In the genomic region with DNA sequence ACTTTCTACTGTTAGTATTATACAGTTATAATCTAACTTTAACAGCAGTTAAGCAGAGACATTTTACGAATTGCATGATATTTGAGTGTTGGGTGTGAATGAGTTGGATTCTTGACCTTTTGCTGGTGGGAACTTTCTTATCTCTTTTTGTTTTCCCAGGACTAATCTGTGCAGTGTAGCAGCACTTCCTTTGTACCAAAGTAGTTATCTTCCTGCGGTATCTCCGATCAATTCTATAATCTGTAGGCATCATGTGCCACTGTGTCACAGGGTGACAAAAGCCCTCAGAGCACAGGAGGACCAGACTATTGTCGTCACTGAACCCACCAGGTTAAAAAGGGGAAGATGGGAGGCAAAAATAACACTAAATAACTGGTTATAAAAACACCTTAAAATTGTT, we compare ENCODE assay signal across 19 cellular contexts.
A peak's percentile ranks its signal among the peaks of the same experiment; 100 is the strongest.
DNase-seq lines count a peak whose midpoint lies in the region; ATAC-seq, FAIRE-seq and TF ChIP-seq lines count a peak whose summit lies in the region.
"Had no signal": no experiment of that assay in that cellular context is flagged by ENCODE, and none has a peak within 500 bp of the region (broad histone marks: within the 10 kb centered on the region; RNA-seq: fewer than 3 reads in every experiment).

No MANE protein-coding gene starts in this region.

- no peak overlapping the region for H3K4me3 Mint-ChIP-seq in mesothelial cell of epicardium
- H3K4me3 Mint-ChIP-seq: CD4-positive, alpha-beta T cell had no signal

- peaks cover 37% of the 10 kb centered on the region for H3K4me1 Mint-ChIP-seq in mesothelial cell of epicardium

- H3K4me3 ChIP-seq in brain microvascular endothelial cell (ENCODE audit: low read depth, low read length) (no peak overlapping the region), osteoblast (ENCODE audit: insufficient read depth, low read length) (no peak overlapping the region)
- H3K4me3 ChIP-seq: A549, GM12878 had no signal

- H3K27ac ChIP-seq in brain microvascular endothelial cell: peak overlapping the region; percentile 88
- no peak overlapping the region for H3K27ac ChIP-seq in osteoblast (ENCODE audit: low read depth, low read length)
- H3K27ac ChIP-seq: A549 had no signal

- H3K9me3 Mint-ChIP-seq in mesothelial cell of epicardium: peaks cover 21% of the 10 kb centered on the region

- H3K36me3 ChIP-seq in brain microvascular endothelial cell (replicated peaks) (no peaks in the 10 kb centered on the region), osteoblast (ENCODE audit: insufficient read depth, low read length) (no peaks in the 10 kb centered on the region)

- no peak overlapping the region for H2AFZ ChIP-seq in osteoblast (ENCODE audit: low read length)

- H3K79me2 ChIP-seq in osteoblast (ENCODE audit: insufficient read depth, low read length): no peaks in the 10 kb centered on the region

- in situ Hi-C loops in KBM-7 (cut with MboI; ENCODE audit: low pct_unique_long_range_greater_than_20kb, low sequenced_read_pairs): no loop called here
- in situ Hi-C loops in brain microvascular endothelial cell (cut with HindIII; ENCODE audit: low pct_ligation_motif_present, low sequenced_read_pairs): no loop called here

- no peaks in the 10 kb centered on the region for H3K27me3 ChIP-seq in brain microvascular endothelial cell (replicated peaks)
- H3K27me3 ChIP-seq in osteoblast (ENCODE audit: insufficient read depth, low read length): no peaks in the 10 kb centered on the region

- H3K4me2 ChIP-seq in osteoblast (ENCODE audit: insufficient read depth, low read length): no peak overlapping the region
- H3K4me2 ChIP-seq: A549 had no signal

- no peak for FAIRE-seq in urothelium cell line (lab: Jason Lieb, UNC)
- FAIRE-seq: A549, GM12878, H1 had no signal

- no peaks in the 10 kb centered on the region for H3K27me3 Mint-ChIP-seq in mesothelial cell of epicardium (ENCODE audit: low read depth)
- H3K27me3 Mint-ChIP-seq: CD4-positive, alpha-beta T cell had no signal

- ATAC-seq in left ventricle myocardium superior: no peak
- no peak for ATAC-seq in GM18907 (IDR thresholded peaks at IDR 0.05; ENCODE audit: unreplicated experiment)
- ATAC-seq: A549, GM12878, SK-N-SH treated with all-trans-retinoic acid at 6 μM for 48 hours had no signal

- no peaks in the 10 kb centered on the region for H3K4me1 ChIP-seq in osteoblast (ENCODE audit: insufficient read depth, low read length)
- H3K4me1 ChIP-seq: A549 had no signal

- TF ChIP-seq CTCF in brain microvascular endothelial cell (IDR thresholded peaks at IDR 0.05; ENCODE audit: low read depth, low read length, missing control alignments) (no peak), mesothelial cell of epicardium (IDR thresholded peaks at IDR 0.05; ENCODE audit: unreplicated experiment) (no peak), osteoblast (IDR thresholded peaks at IDR 0.05; ENCODE audit: extremely low read depth, low read depth, low read length) (no peak)

- peaks cover 3% of the 10 kb centered on the region for H3K36me3 Mint-ChIP-seq in mesothelial cell of epicardium

- H4K20me1 ChIP-seq in osteoblast (ENCODE audit: insufficient read depth, low read length): no peaks in the 10 kb centered on the region

- H3K9me3 ChIP-seq in osteoblast (ENCODE audit: low read depth, low read length): no peaks in the 10 kb centered on the region
- H3K9me3 ChIP-seq: A549 had no signal

- intact Hi-C loops in left ventricle myocardium superior (cut with micrococcal nuclease): no loop called here

- H3K27ac Mint-ChIP-seq in mesothelial cell of epicardium: peak overlapping the region; percentile 60
- H3K27ac Mint-ChIP-seq: CD4-positive, alpha-beta T cell had no signal

- DNase-seq in CMK (ENCODE audit: low read depth): peak; percentile 5
- peak; percentile 90 for DNase-seq in KBM-7
- peak; percentile 65 for DNase-seq in brain microvascular endothelial cell
- no peak for DNase-seq in mesothelial cell of epicardium (ENCODE audit: low spot score in 2 of 2, unreplicated experiment in 2 of 2)
- DNase-seq in osteoblast (ENCODE audit: insufficient read length, low spot score, missing footprints): no peak
- no peak for DNase-seq in left ventricle myocardium superior
- DNase-seq in urothelium cell line (ENCODE audit: low spot score): no peak
- DNase-seq: Calu3; CD4-positive, alpha-beta T cell; NCI-H1092 treated with DMSO at 0.1 percent for 48 hours; NCI-H1694; NCI-H526 treated with DMSO at 0.1 percent for 48 hours; RPMI8226; SHP77 treated with DMSO at 0.1 percent for 48 hours had no signal

Comparison
In these comparisons a context has a peak if more than half of its experiments do, and no peak if none do; other contexts are left out.
1. DNase-seq: peak in CMK (single experiment), KBM-7 (single experiment) and brain microvascular endothelial cell (single experiment); none in mesothelial cell of epicardium (0 of 2), osteoblast (single experiment), left ventricle myocardium superior (single experiment) and urothelium cell line (single experiment).